14 cellular contexts compared by ENCODE assay signal in genomic region chr5:54523534-54523933, GRCh38. TPM values are rescaled to one million over a fixed set of nuclear protein-coding genes. Genes with fewer than 3 reads are reported as not detected.
DNase-seq lines count a peak whose midpoint lies in the region; ATAC-seq and TF ChIP-seq lines count a peak whose summit lies in the region.
"Had no signal": no experiment of that assay in that cellular context is flagged by ENCODE, and none has a peak within 500 bp of the region (broad histone marks: within the 10 kb centered on the region; RNA-seq: fewer than 3 reads in every experiment).

No MANE protein-coding gene starts in this region.

- intact Hi-C loops in esophagus squamous epithelium (cut with DNase I), result no loop called here

- H3K79me2 ChIP-seq in MM.1S (ENCODE audit: low read length), result peaks cover 100% of the 10 kb centered on the region

- H3K9me3 ChIP-seq in MM.1S (replicated peaks; ENCODE audit: insufficient read depth, low read length), result no peaks in the 10 kb centered on the region
- H3K9me3 ChIP-seq in esophagus squamous epithelium, result no peaks in the 10 kb centered on the region

- H2AFZ ChIP-seq in MM.1S (ENCODE audit: low read length), result no peak overlapping the region

- H3K9ac ChIP-seq in MM.1S (ENCODE audit: low read length), result peak overlapping the region; percentile 36; the same call in 1 of the 2 replicates
- H3K9ac ChIP-seq: BLaER1 had no signal

- 0 out of 2 replicates have a peak, but pooled peaks cover 5% of the 10 kb centered on the region for H4K20me1 ChIP-seq in MM.1S (ENCODE audit: insufficient read depth, low read length)

- peak overlapping the region; percentile 81 for H3K4me2 ChIP-seq in MM.1S (ENCODE audit: low read depth, low read length)
- H3K4me2 ChIP-seq: BLaER1 had no signal

- TF ChIP-seq POLR2A in esophagus squamous epithelium (IDR thresholded peaks at IDR 0.05), result no peak

- H3K4me1 ChIP-seq in MM.1S (ENCODE audit: low read length) (peaks cover 37% of the 10 kb centered on the region), esophagus squamous epithelium (peaks cover 37 to 92% (median 54%) of the 10 kb centered on the region in 3 donors)

- H3K4me3 ChIP-seq in MM.1S (ENCODE audit: low read length) (peak overlapping the region; percentile 18), esophagus squamous epithelium (peak overlapping the region in 1 of 4 donors; percentile 49)
- H3K4me3 ChIP-seq: BLaER1 had no signal

- DNase-seq in AML-193 (lab: John Stamatoyannopoulos, UW) (peak; percentile 18 to 26), MM.1S (no peak), esophagus squamous epithelium (lab: John Stamatoyannopoulos, UW) (no peak), pons (ENCODE audit: low spot score) (peak; percentile 11), activated gamma-delta T cell treated with Interleukin-2 at 50 U/mL for 16 hours (no peak), NCI-H2196 treated with DMSO at 0.1 percent for 48 hours (lab: John Stamatoyannopoulos, UW; ENCODE audit: unreplicated experiment) (no peak)
- DNase-seq in activated CD8-positive, alpha-beta memory T cell treated with anti-CD3 and anti-CD28 coated beads, Interleukin-2, amount 50 U/mL, for 48 hours, result no peak
- DNase-seq: effector CD4-positive, alpha-beta T cell; NCI-H226; RPMI8226 had no signal

- H3K27me3 ChIP-seq in MM.1S (replicated peaks; ENCODE audit: insufficient read depth, low read length), result no peaks in the 10 kb centered on the region
- no peaks in the 10 kb centered on the region for H3K27me3 ChIP-seq in esophagus squamous epithelium
- H3K27me3 ChIP-seq: BLaER1 had no signal

- TF ChIP-seq CTCF in MM.1S (IDR thresholded peaks at IDR 0.05; ENCODE audit: low read length) (no peak), esophagus squamous epithelium (IDR thresholded peaks at IDR 0.05) (no peak)

- H3K36me3 ChIP-seq in MM.1S (replicated peaks; ENCODE audit: insufficient read depth, low read length), result no peaks in the 10 kb centered on the region; the same call in 1 of the 2 replicates
- H3K36me3 ChIP-seq in esophagus squamous epithelium, result peaks cover 0 to 11% (median 0%) of the 10 kb centered on the region in 3 donors

- no peaks in the 10 kb centered on the region for H3K9me2 ChIP-seq in MM.1S (replicated peaks; ENCODE audit: insufficient read depth, low read length)

- peaks cover 39% of the 10 kb centered on the region for H3F3A ChIP-seq in MM.1S (ENCODE audit: insufficient read depth, low read length)

- WGBS in esophagus squamous epithelium, 2 donors, result 72 to 85% methylated on average over 3 of the region's 3 CpGs

- no peak for ATAC-seq in activated CD4-positive, CD25-positive, alpha-beta regulatory T cell treated with anti-CD3 and anti-CD28 coated beads, Interleukin-2, amount 50 U/mL, for 24 hours
- ATAC-seq: activated T-helper 17 cell treated with anti-CD3 and anti-CD28 coated beads, Interleukin-2, amount 50 U/mL, for 72 hours had no signal

- peak overlapping the region; percentile 78 for H3K27ac ChIP-seq in MM.1S (ENCODE audit: low read length)
- H3K27ac ChIP-seq in esophagus squamous epithelium, result peak overlapping the region in 3 of 4 donors; percentile 51 to 72 (median 68)
- H3K27ac ChIP-seq: BLaER1, VCaP had no signal

RNA-seq across cellular contexts. Expression of gene SNX18, which starts 6.0 kb away (rescaled TPM):
- 10 to 100 TPM; 26.3 to 36.3 (median 30.6) TPM for total RNA-seq in esophagus squamous epithelium

Comparison
In these comparisons a context has a peak if more than half of its experiments do, and no peak if none do; other contexts are left out.
1. DNase-seq: peak in AML-193 (2 of 2) and pons (single experiment); none in MM.1S (single experiment), esophagus squamous epithelium (single experiment), activated gamma-delta T cell treated with Interleukin-2 at 50 U/mL for 16 hours (single experiment), activated CD8-positive, alpha-beta memory T cell treated with anti-CD3 and anti-CD28 coated beads, Interleukin-2, amount 50 U/mL, for 48 hours (single experiment) and NCI-H2196 treated with DMSO at 0.1 percent for 48 hours (single experiment).